ENCODE assay signal across 8 cellular contexts in the genomic region with DNA sequence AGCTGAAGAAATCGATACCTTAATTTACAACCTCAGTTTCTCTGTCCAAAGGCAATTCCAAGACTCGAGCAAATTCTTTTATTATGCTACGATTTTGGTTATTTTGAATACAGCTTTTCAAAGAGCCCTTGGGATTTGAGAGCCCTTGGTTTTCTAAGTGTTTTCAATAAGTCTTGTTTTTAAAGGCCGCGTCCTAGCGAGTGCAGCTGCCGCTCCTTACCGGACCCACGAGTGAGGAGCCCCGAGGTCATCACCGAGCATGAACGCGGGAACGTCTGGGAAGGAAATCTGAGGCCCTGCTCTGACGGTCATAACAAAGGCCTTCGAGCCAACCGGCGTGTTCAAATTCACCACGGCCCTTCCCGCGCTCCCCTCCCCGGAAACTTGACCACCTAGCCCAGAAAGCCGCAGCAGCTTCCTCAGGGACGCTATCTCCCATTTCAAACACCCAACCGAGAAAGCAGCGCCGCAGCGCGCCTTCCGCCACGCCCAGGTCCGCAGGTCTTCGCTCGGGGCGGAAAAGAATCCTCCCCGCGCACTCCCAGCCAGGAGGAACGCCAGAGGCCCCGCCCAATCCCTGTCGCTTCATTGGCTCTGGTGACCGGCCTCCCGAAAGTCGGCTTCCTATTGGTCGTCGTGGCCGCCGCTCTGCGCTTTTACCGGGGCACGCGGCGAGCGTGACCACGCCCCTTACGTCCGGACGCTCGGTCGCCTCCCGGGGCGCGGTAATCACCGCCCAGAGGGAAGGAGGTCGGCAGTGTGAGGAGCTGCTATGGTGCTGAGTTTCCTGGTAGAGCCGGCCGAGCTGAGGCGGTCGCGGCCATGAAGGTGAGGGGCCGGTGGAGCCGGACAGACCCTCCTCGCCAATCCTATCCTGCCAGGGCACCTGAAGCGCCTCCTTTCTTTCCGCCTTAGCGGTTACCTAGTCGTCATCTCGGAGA. TPM values are rescaled to one million over a fixed set of nuclear protein-coding genes. Genes with fewer than 3 reads are reported as not detected.
A peak's percentile ranks its signal among the peaks of the same experiment; 100 is the strongest.
DNase-seq lines count a peak whose midpoint lies in the region; ATAC-seq and TF ChIP-seq lines count a peak whose summit lies in the region.

A gene with protein sequence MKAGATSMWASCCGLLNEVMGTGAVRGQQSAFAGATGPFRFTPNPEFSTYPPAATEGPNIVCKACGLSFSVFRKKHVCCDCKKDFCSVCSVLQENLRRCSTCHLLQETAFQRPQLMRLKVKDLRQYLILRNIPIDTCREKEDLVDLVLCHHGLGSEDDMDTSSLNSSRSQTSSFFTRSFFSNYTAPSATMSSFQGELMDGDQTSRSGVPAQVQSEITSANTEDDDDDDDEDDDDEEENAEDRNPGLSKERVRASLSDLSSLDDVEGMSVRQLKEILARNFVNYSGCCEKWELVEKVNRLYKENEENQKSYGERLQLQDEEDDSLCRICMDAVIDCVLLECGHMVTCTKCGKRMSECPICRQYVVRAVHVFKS (plus strand): TSS at position 728 of the 941 bp plus-strand sequence. CDS start 95 bp downstream, at position 823.

- H3K4me3 ChIP-seq in Panc1 (ENCODE audit: low read depth in 2 of 2, low read length in 2 of 2) = peak within 1 kb of the TSS; percentile 79 to 90
- peak within 1 kb of the TSS; percentile 96 for H3K4me3 ChIP-seq in mucosa of stomach (ENCODE audit: low read length)

- H3K36me3 Mint-ChIP-seq in activated T-cell treated with anti-CD3 and anti-CD28 coated beads, Interleukin-2, amount 50 U/mL, for 4 hours (ENCODE audit: insufficient read depth) = peaks cover 12% of the 10 kb centered on the region

- TF ChIP-seq CTCF in Panc1 (IDR thresholded peaks at IDR 0.05) = no peak

- intact Hi-C loops in Panc1 (cut with micrococcal nuclease; ENCODE audit: unreplicated experiment) = loop anchor here (5.0 kb wide), 1 partner anchor 47 kb away; a partner anchor contains a TSS

- no peaks in the 10 kb centered on the region for H3K9me3 Mint-ChIP-seq in activated T-cell treated with anti-CD3 and anti-CD28 coated beads, Interleukin-2, amount 50 U/mL, for 4 hours

- H3K27me3 ChIP-seq in Panc1 (ENCODE audit: control insufficient read depth, insufficient read depth, low read length) = no peaks in the 10 kb centered on the region
- H3K27me3 ChIP-seq in mucosa of stomach (ENCODE audit: control insufficient read depth, insufficient read depth, low read length) = no peaks in the 10 kb centered on the region

- TSS peak; percentile 98 for BruUV-seq in Panc1 (replicated peaks; lab: Mats Ljungman, UMichigan)

- peak; percentile 98 for TF ChIP-seq POLR2A in erythroblast (IDR thresholded peaks at IDR 0.05; ENCODE audit: low read length)

- CTCF ChIA-PET in Panc1 (lab: Charles Lee) = interaction anchor here (0.6 kb wide), 1 partner anchor 164 kb away, joined by 3 read pairs; no protein-coding TSS in a partner anchor

- H3K9ac ChIP-seq in mucosa of stomach (ENCODE audit: low read length) = peak within 1 kb of the TSS; percentile 95

- H3K4me1 ChIP-seq in Panc1 (ENCODE audit: control insufficient read depth, insufficient read depth, low read length) (peaks cover 12% of the 10 kb centered on the region; the same call in 1 of the 2 replicates), mucosa of stomach (ENCODE audit: control insufficient read depth, insufficient read depth, low read length) (peaks cover 7% of the 10 kb centered on the region)

- in situ Hi-C loops in Panc1 (cut with HindIII; ENCODE audit: low pct_unique_long_range_greater_than_20kb, low sequenced_read_pairs) = no loop called here

- POLR2A ChIA-PET in Panc1 (lab: Charles Lee) = interaction anchor here (0.8 kb wide), 1 partner anchor 48 kb away, joined by 3 read pairs; a partner anchor contains a TSS

- peak within 1 kb of the TSS; percentile 87 for H3K27ac ChIP-seq in Panc1 (ENCODE audit: low read length)

- H3K4me3 Mint-ChIP-seq in activated T-cell treated with anti-CD3 and anti-CD28 coated beads, Interleukin-2, amount 50 U/mL, for 4 hours = peak within 1 kb of the TSS; percentile 96

- no peaks in the 10 kb centered on the region for H3K27me3 Mint-ChIP-seq in activated T-cell treated with anti-CD3 and anti-CD28 coated beads, Interleukin-2, amount 50 U/mL, for 4 hours (ENCODE audit: low read depth)

- peak; percentile 92 for ATAC-seq in GM21723 (IDR thresholded peaks at IDR 0.05; ENCODE audit: unreplicated experiment)
- ATAC-seq in Panc1 = peak; percentile 99
- peak; percentile 89 to 91 for ATAC-seq in activated T-cell treated with anti-CD3 and anti-CD28 coated beads, Interleukin-2, amount 50 U/mL, for 4 hours

- H3K4me1 Mint-ChIP-seq in activated T-cell treated with anti-CD3 and anti-CD28 coated beads, Interleukin-2, amount 50 U/mL, for 4 hours (ENCODE audit: low read depth) = peaks cover 42% of the 10 kb centered on the region

- H3K36me3 ChIP-seq in Panc1 (ENCODE audit: control insufficient read depth, insufficient read depth, low read length) (no peaks in the 10 kb centered on the region), mucosa of stomach (ENCODE audit: control insufficient read depth, insufficient read depth, low read length) (no peaks in the 10 kb centered on the region)

- H3K9me3 ChIP-seq in Panc1 (ENCODE audit: control insufficient read depth, insufficient read depth, low read depth, low read length) = no peaks in the 10 kb centered on the region
- H3K9me3 ChIP-seq in mucosa of stomach (ENCODE audit: control insufficient read depth, low read length) = no peaks in the 10 kb centered on the region

- DNase-seq in DMS53 (lab: John Stamatoyannopoulos, UW) = peak; percentile 99
- DNase-seq in KG1 (lab: John Stamatoyannopoulos, UW) = peak; percentile 95
- peak; percentile 78 for DNase-seq in Panc1 (ENCODE audit: low read depth, low spot score)
- DNase-seq in activated T-cell treated with anti-CD3 and anti-CD28 coated beads, Interleukin-2, amount 50 U/mL, for 4 hours = peak; percentile 96
- peak; percentile 99 for DNase-seq in erythroblast (lab: John Stamatoyannopoulos, UW)
- DNase-seq in stimulated activated CD8-positive, alpha-beta memory T cell treated with anti-CD3 and anti-CD28 coated beads, Interleukin-7, amount 100 ng/mL, for 1 hour (ENCODE audit: low read depth in 2 of 2) = peak; percentile 93 to 94

RNA-seq across cellular contexts. Expression of the gene that starts here (rescaled TPM):
- 52.4 TPM for total RNA-seq in Panc1 (2021; ENCODE audit: unreplicated experiment)
- 73.9 TPM for polyA plus RNA-seq in Panc1 (2012; ENCODE audit: insufficient read length)
- total RNA-seq in activated T-cell treated with anti-CD3 and anti-CD28 coated beads, Interleukin-2, amount 50 U/mL, for 4 hours = 10 to 100 TPM; 69.8 to 84.3 (median 71.9) TPM

Comparison
In these comparisons a context has a peak if more than half of its experiments do, and no peak if none do; other contexts are left out.
1. Peak in every context shown above with its lines: DNase-seq, ATAC-seq, H3K4me3 ChIP-seq and H3K27ac ChIP-seq.